1 cellular context compared by ENCODE assay signal in the genomic region with DNA sequence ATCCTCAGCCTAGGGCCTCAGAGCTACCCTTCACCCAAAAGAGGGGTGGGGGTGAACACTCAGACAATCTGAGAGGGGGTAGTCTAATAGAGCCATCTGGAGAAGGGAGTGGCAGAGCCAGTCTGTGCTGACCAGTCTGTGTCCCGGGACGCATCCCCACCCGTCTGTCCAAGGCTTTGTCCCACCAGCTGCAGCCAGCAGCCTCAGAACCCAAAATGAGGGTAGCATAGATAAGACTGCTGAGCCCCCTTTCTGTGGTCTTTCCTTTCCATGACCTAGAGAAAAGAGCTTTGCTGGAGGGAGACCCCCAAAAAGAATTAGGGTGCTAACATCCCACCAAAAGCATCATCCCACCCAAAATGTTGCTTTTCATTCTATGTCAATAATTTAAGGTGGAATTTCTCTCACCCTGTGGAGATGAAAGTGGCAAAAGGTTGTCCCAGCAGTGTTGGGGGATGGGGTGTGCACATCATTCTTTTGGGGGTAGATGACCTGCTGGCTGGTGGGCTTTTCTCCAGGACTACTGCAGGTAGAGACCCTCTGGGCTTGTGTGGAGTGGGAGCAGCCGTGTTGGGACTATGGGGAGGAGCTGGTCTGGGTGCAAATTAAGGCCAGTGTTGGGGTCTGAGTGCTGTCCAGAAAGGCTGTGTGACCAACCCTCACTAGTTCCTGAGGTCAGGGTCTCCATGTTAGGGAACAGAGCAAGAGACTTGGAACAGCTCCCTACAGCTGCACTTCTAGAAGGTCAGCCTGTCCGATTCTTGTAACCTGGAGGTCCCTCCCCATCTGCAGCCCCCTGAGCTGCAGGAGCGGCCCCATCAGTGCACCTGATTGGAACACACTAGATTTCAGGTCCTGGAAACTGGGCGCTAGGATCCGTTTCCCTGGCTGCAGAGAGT.
TF ChIP-seq lines count a peak whose summit lies in the region.

No MANE protein-coding gene starts in this region.

TF ChIP-seq in H1, 55 proteins besides CTCF, POLR2A, EP300 and RAD21:
- no peak for TF ChIP-seq HDAC2 (IDR thresholded peaks at IDR 0.05; ENCODE audit: borderline replicate concordance in 1 of 2, low read depth in 2 of 2, low read length in 2 of 2)
- TF ChIP-seq RNF2 (IDR thresholded peaks at IDR 0.05; ENCODE audit: borderline replicate concordance, low read depth, low read length, missing control alignments, poor library complexity, severe bottlenecking), result no peak
- no peak for TF ChIP-seq JUN (IDR thresholded peaks at IDR 0.05; ENCODE audit: low read depth, low read length)
- TF ChIP-seq RFX5 (IDR thresholded peaks at IDR 0.05; ENCODE audit: borderline replicate concordance, low read depth, low read length), result no peak
- TF ChIP-seq TAF1 (IDR thresholded peaks at IDR 0.05; ENCODE audit: low read depth, low read length), result no peak
- no peak for TF ChIP-seq PHF8 (conservative IDR thresholded peaks at IDR 0.05; ENCODE audit: low read depth, low read length)
- TF ChIP-seq KDM1A (IDR thresholded peaks at IDR 0.05; ENCODE audit: borderline replicate concordance, low read length), result no peak
- no peak for TF ChIP-seq KDM5A (IDR thresholded peaks at IDR 0.05; ENCODE audit: low read length)
- TF ChIP-seq MAFK (IDR thresholded peaks at IDR 0.05; ENCODE audit: low read depth, low read length), result no peak
